Comparison of ENCODE assay signal across 13 cellular contexts in genomic region chr3:72439321-72440183, GRCh38. TPM values are rescaled to one million over a fixed set of nuclear protein-coding genes. Genes with fewer than 3 reads are reported as not detected.
DNase-seq lines count a peak whose midpoint lies in the region; ATAC-seq lines count a peak whose summit lies in the region.
"Had no signal": no experiment of that assay in that cellular context is flagged by ENCODE, and none has a peak within 500 bp of the region (broad histone marks: within the 10 kb centered on the region; RNA-seq: fewer than 3 reads in every experiment).

No MANE protein-coding gene starts in this region.

- DNase-seq in myocyte (ENCODE audit: low read depth) (peak; percentile 9), NCI-H526 (lab: John Stamatoyannopoulos, UW) (no peak), HT-29 (ENCODE audit: low spot score) (no peak), SHP77 (lab: John Stamatoyannopoulos, UW) (no peak), CD1c-positive myeloid dendritic cell (ENCODE audit: extremely low spot score) (no peak)
- DNase-seq: Calu3, caudate nucleus, NCI-H1105 treated with DMSO at 0.1 percent for 48 hours, posterior cingulate gyrus, upper lobe of left lung had no signal

- ATAC-seq in GM18867 (IDR thresholded peaks at IDR 0.05; ENCODE audit: unreplicated experiment), result peak; percentile 62
- peak; percentile 60 for ATAC-seq in GM21528 (IDR thresholded peaks at IDR 0.05; ENCODE audit: low FRiP score, unreplicated experiment)
- peak; percentile 52 for ATAC-seq in HG03139 (IDR thresholded peaks at IDR 0.05; ENCODE audit: unreplicated experiment)

RNA-seq across cellular contexts. Expression of gene RYBP, which starts 6.9 kb away (rescaled TPM):
- total RNA-seq in myocyte, result 4.8 and 5.9 TPM in 2 replicates
- 8.0 TPM for polyA plus RNA-seq in myocyte (2012)
- total RNA-seq in HT-29 (2014; rRNA removed; shearing (Covaris generic)), result 1.5 and 2.1 TPM in 2 replicates
